In the genomic region with DNA sequence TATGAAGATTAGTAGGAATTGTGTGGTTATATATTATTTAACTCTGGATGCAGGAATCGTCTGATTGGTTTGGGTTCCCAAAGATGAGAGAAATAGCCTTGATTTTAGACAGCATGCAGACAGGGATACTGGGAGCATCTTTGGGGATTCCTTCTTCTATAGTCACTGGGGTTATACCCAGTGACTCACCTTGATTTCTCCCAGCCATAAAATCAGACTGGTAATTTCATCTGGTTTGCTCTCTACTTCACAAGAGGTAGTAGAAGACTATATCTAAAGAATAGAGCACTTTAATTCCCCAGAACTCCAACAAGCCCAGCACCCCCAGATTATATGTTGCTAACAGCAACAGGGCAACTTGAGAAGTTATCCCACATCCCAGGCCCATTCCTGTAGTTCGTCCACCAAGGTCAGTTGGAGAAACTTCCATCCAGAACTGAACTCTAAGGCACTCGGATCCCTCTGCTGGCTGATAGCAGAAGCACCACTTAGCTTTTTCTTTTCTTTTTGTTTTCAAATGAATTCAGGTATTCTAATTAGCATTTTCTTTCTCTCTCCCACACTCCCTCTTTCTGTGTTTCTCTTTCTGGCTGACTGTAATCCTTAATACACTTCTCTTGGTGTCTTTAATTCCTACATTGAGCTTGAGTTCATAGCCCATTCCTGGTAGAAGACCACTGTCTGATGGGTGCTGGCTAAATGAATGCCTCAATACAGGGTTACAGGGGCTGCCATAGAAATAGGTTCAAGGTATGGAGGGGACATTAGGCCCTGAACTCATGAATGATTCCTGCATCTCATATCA, we compare ENCODE assay signal across 1 cellular context.
TF ChIP-seq lines count a peak whose summit lies in the region.

No MANE protein-coding gene starts in this region.

TF ChIP-seq in H1, 55 proteins besides CTCF, POLR2A, EP300 and RAD21 (continued from another document):
- TF ChIP-seq CHD7 (IDR thresholded peaks at IDR 0.05; ENCODE audit: insufficient replicate concordance, low read length) (no peak), SIX5 (IDR thresholded peaks at IDR 0.05; ENCODE audit: low read depth, low read length) (no peak), KDM1A (IDR thresholded peaks at IDR 0.05; ENCODE audit: borderline replicate concordance, low read length) (no peak), YY1 (IDR thresholded peaks at IDR 0.05; ENCODE audit: low read depth, low read length) (no peak), SUZ12 (IDR thresholded peaks at IDR 0.05; ENCODE audit: low read length) (no peak), CTBP2 (IDR thresholded peaks at IDR 0.05; ENCODE audit: borderline replicate concordance, insufficient read depth, insufficient read length, low read length) (no peak), CREB1 (IDR thresholded peaks at IDR 0.05) (no peak), CHD1 (IDR thresholded peaks at IDR 0.05; ENCODE audit: low read depth, low read length) (no peak), JUN (IDR thresholded peaks at IDR 0.05; ENCODE audit: low read depth, low read length) (no peak), HDAC2 (IDR thresholded peaks at IDR 0.05; ENCODE audit: borderline replicate concordance in 1 of 2, low read depth in 2 of 2, low read length in 2 of 2) (no peak), CBX5 (IDR thresholded peaks at IDR 0.05; ENCODE audit: low read depth, low read length) (no peak), POLR2AphosphoS5 (IDR thresholded peaks at IDR 0.05; ENCODE audit: low read depth, low read length) (no peak)
- TF ChIP-seq, protein P1, sequence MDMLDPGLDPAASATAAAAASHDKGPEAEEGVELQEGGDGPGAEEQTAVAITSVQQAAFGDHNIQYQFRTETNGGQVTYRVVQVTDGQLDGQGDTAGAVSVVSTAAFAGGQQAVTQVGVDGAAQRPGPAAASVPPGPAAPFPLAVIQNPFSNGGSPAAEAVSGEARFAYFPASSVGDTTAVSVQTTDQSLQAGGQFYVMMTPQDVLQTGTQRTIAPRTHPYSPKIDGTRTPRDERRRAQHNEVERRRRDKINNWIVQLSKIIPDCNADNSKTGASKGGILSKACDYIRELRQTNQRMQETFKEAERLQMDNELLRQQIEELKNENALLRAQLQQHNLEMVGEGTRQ (IDR thresholded peaks at IDR 0.05; ENCODE audit: low read length), result no peak
